ENCODE assay signal across 28 cellular contexts in the genomic region with DNA sequence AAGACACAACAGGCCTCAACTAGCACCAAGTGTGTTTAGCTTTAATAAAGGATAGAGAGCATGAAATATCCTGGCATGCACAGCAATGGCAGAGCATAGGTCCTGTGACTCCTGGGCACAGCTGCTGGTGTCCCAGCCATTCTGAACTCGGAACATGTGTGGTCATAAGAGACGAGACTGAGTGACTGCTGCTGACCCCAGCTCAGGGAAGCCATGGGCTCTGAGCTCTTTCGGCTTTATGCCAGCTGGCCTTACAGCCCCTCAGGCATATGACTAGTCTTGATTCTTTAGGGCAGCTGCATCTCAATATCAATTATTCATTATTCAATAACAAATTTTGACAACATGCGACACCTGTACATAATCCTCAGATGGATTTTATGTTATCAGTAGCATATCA.
A peak's percentile ranks its signal among the peaks of the same experiment; 100 is the strongest.
DNase-seq lines count a peak whose midpoint lies in the region; FAIRE-seq and TF ChIP-seq lines count a peak whose summit lies in the region.
"Had no signal": no experiment of that assay in that cellular context is flagged by ENCODE, and none has a peak within 500 bp of the region (broad histone marks: within the 10 kb centered on the region; RNA-seq: fewer than 3 reads in every experiment).

No MANE protein-coding gene starts in this region.

- H3K9me3 ChIP-seq in H9 (ENCODE audit: control insufficient read depth, low read depth, low read length) (no peaks in the 10 kb centered on the region), H1 (ENCODE audit: insufficient read depth in 2 of 2, low read depth in 1 of 2, low read length in 1 of 2) (no peaks in the 10 kb centered on the region)
- H3K9me3 ChIP-seq in CD8-positive, alpha-beta memory T cell (ENCODE audit: low read length) = no peaks in the 10 kb centered on the region
- H3K9me3 ChIP-seq: A549 had no signal

- no peak overlapping the region for H3K18ac ChIP-seq in H9 (ENCODE audit: insufficient read length, low read depth, low read length)
- no peak overlapping the region for H3K18ac ChIP-seq in H1 (ENCODE audit: extremely low read depth, low read length)

- no peak for TF ChIP-seq RAD21 in H1 (IDR thresholded peaks at IDR 0.05 in 1 of 2, conservative IDR thresholded peaks at IDR 0.05 in 1 of 2; ENCODE audit: low read depth in 2 of 2, low read length in 2 of 2)

- TF ChIP-seq CTCF in H9 (conservative IDR thresholded peaks at IDR 0.05) = no peak
- no peak for TF ChIP-seq CTCF in H1 (IDR thresholded peaks at IDR 0.05; ENCODE audit: control extremely low read depth in 1 of 3, insufficient read depth in 1 of 3, low read depth in 1 of 3, low read length in 3 of 3)
- no peak for TF ChIP-seq CTCF in nephron (IDR thresholded peaks at IDR 0.05; ENCODE audit: unreplicated experiment in 3 of 3)

- H2AK5ac ChIP-seq in H9 (ENCODE audit: insufficient read length, low read length) (no peak overlapping the region), H1 (ENCODE audit: low read depth, low read length) (no peak overlapping the region)

- H3K27ac Mint-ChIP-seq in H9 (no peak overlapping the region), nephron (peak overlapping the region in 2 of 3 experiments; percentile 74 to 83)
- H3K27ac Mint-ChIP-seq in CD8-positive, alpha-beta memory T cell = no peak overlapping the region
- no peak overlapping the region for H3K27ac Mint-ChIP-seq in activated CD4-positive, alpha-beta T cell treated with anti-CD3 and anti-CD28 coated beads, Interleukin-2, amount 10 ng/mL, durations not matched to agents 7 days and 5 days
- H3K27ac Mint-ChIP-seq: B cell; CD4-positive, alpha-beta T cell; CD8-positive, alpha-beta T cell had no signal

- no peak overlapping the region for H2BK12ac ChIP-seq in H9 (ENCODE audit: insufficient read length, low read depth, low read length)
- H2BK12ac ChIP-seq in H1 (ENCODE audit: low read depth, low read length) = no peak overlapping the region

- H2AFZ ChIP-seq in H9 (ENCODE audit: low read length) (no peak overlapping the region), H1 (ENCODE audit: low read length) (no peak overlapping the region)

- CTCF ChIA-PET in H1 (lab: Charles Lee; ENCODE audit: partially characterized antibody) = interaction anchor here (1.2 to 1.5 kb wide), 2 partner anchors 17 to 309 kb away, joined by 3 to 4 read pairs; no protein-coding TSS in a partner anchor
- CTCF ChIA-PET in CD8-positive, alpha-beta memory T cell (lab: Charles Lee) = no interaction called here
- CTCF ChIA-PET in activated CD4-positive, alpha-beta T cell treated with anti-CD3 and anti-CD28 coated beads, Interleukin-2, amount 10 ng/mL, durations not matched to agents 7 days and 5 days (lab: Charles Lee) = no interaction called here

- H3K4me1 ChIP-seq in H9 (ENCODE audit: insufficient read depth, low read length) (no peaks in the 10 kb centered on the region), H1 (replicated peaks in 1 of 4; ENCODE audit: control insufficient read depth in 3 of 4, insufficient read depth in 4 of 4, low read length in 3 of 4) (no peaks in the 10 kb centered on the region)
- H3K4me1 ChIP-seq in CD8-positive, alpha-beta memory T cell (ENCODE audit: insufficient read depth, low read length) = no peaks in the 10 kb centered on the region
- H3K4me1 ChIP-seq: A549 had no signal

- H3K4me1 Mint-ChIP-seq in H9 (peaks cover 2% of the 10 kb centered on the region in 2 experiments; a peak in 2 of 4 replicates), nephron (peaks cover 51% of the 10 kb centered on the region)
- H3K4me1 Mint-ChIP-seq in CD8-positive, alpha-beta memory T cell = peaks cover 0 to 5% (median 4%) of the 10 kb centered on the region in 3 donors
- no peaks in the 10 kb centered on the region for H3K4me1 Mint-ChIP-seq in activated CD4-positive, alpha-beta T cell treated with anti-CD3 and anti-CD28 coated beads, Interleukin-2, amount 10 ng/mL, durations not matched to agents 7 days and 5 days

- no peak overlapping the region for H3K4me3 ChIP-seq in H1 (ENCODE audit: extremely low read depth in 1 of 4, insufficient read depth in 2 of 4, low read depth in 3 of 4, low read length in 4 of 4)
- H3K4me3 ChIP-seq in CD8-positive, alpha-beta memory T cell (ENCODE audit: low read length) = no peak overlapping the region
- H3K4me3 ChIP-seq: A549; BLaER1 treated with 17β-estradiol and CSF1 and Interleukin-3, amounts not matched to agents 10 nM and 100 nM; GM12878 had no signal

- DNase-seq in H9 (no peak), H1 (ENCODE audit: low read depth in 1 of 2, low spot score in 2 of 2) (no peak), myocyte (ENCODE audit: low read depth) (peak; percentile 40), T-helper 2 cell (no peak), GM19238 (ENCODE audit: insufficient read length, low spot score) (no peak)
- DNase-seq in CD8-positive, alpha-beta memory T cell = no peak
- no peak for DNase-seq in activated CD4-positive, alpha-beta T cell treated with anti-CD3 and anti-CD28 coated beads, Interleukin-2, amount 10 ng/mL, durations not matched to agents 7 days and 5 days
- DNase-seq: AML-193; CD4-positive, alpha-beta T cell; CD8-positive, alpha-beta T cell; COR-L47; DMS 273 treated with DMSO at 0.1 percent for 48 hours; DMS153; DMS53; DMS79; DND-41; EL; GDM1 had no signal

- H3K23ac ChIP-seq in H9 (ENCODE audit: insufficient read length, low read depth, low read length) (no peak overlapping the region), H1 (ENCODE audit: insufficient read length) (no peak overlapping the region)

- H3K23me2 ChIP-seq in H9 (ENCODE audit: insufficient read length, low read depth, low read length, poor library complexity, severe bottlenecking) = no peaks in the 10 kb centered on the region
- H3K23me2 ChIP-seq in H1 (ENCODE audit: low read depth, low read length) = no peaks in the 10 kb centered on the region

- H3K56ac ChIP-seq in H9 (ENCODE audit: insufficient read length, low read depth, low read length) = no peak overlapping the region
- no peak overlapping the region for H3K56ac ChIP-seq in H1 (replicated peaks; ENCODE audit: insufficient read length, low read depth, low read length)

- no peak overlapping the region for H2BK20ac ChIP-seq in H9 (ENCODE audit: low read depth, low read length, poor library complexity, severe bottlenecking)
- no peak overlapping the region for H2BK20ac ChIP-seq in H1 (ENCODE audit: low read length)

- no peak for TF ChIP-seq EP300 in H1 (IDR thresholded peaks at IDR 0.05; ENCODE audit: borderline replicate concordance in 1 of 2, low read depth in 2 of 2, low read length in 2 of 2)

- H3K4me3 Mint-ChIP-seq in H9 (no peak overlapping the region), nephron (peak overlapping the region in 2 of 3 experiments; percentile 23 to 73)
- no peak overlapping the region for H3K4me3 Mint-ChIP-seq in CD8-positive, alpha-beta memory T cell
- no peak overlapping the region for H3K4me3 Mint-ChIP-seq in activated CD4-positive, alpha-beta T cell treated with anti-CD3 and anti-CD28 coated beads, Interleukin-2, amount 10 ng/mL, durations not matched to agents 7 days and 5 days
- H3K4me3 Mint-ChIP-seq: B cell; CD4-positive, alpha-beta T cell; CD8-positive, alpha-beta T cell had no signal

- no peak for FAIRE-seq in H1 (lab: Jason Lieb, UNC)
- FAIRE-seq: A549, GM12878, GM12892, GM18507, GM19239 had no signal

- H4K8ac ChIP-seq in H9 (replicated peaks; ENCODE audit: insufficient read length, low read depth, low read length) (no peak overlapping the region), H1 (ENCODE audit: extremely low read depth, insufficient read depth, low read length) (no peak overlapping the region)

- H2BK120ac ChIP-seq in H9 (ENCODE audit: low read depth, low read length, poor library complexity, severe bottlenecking) (no peak overlapping the region), H1 (replicated peaks; ENCODE audit: low read depth, low read length) (no peak overlapping the region)

- no peak overlapping the region for H4K5ac ChIP-seq in H9 (ENCODE audit: insufficient read length, low read depth, low read length)
- H4K5ac ChIP-seq in H1 (ENCODE audit: insufficient read length, low read depth, low read length) = no peak overlapping the region

- H4K20me1 ChIP-seq in H9 (ENCODE audit: control insufficient read depth, insufficient read depth, insufficient read length) = peaks cover 3% of the 10 kb centered on the region
- no peaks in the 10 kb centered on the region for H4K20me1 ChIP-seq in H1 (replicated peaks in 1 of 2; ENCODE audit: control insufficient read depth in 1 of 2, insufficient read depth in 2 of 2, low read length in 2 of 2)
- H4K20me1 ChIP-seq: BLaER1 treated with 17β-estradiol and CSF1 and Interleukin-3, amounts not matched to agents 10 nM and 100 nM had no signal

- H3K4me2 ChIP-seq in H9 (ENCODE audit: insufficient read depth, insufficient read length, low read length) (no peak overlapping the region), H1 (ENCODE audit: insufficient read depth in 1 of 2, low read depth in 2 of 2, low read length in 2 of 2) (no peak overlapping the region)
- H3K4me2 ChIP-seq: A549; BLaER1 treated with 17β-estradiol and CSF1 and Interleukin-3, amounts not matched to agents 10 nM and 100 nM had no signal

- no peak overlapping the region for H3K27ac ChIP-seq in H9 (ENCODE audit: insufficient read length, low read depth, low read length)
- H3K27ac ChIP-seq in H1 (ENCODE audit: low read depth, low read length) = no peak overlapping the region
- no peak overlapping the region for H3K27ac ChIP-seq in CD8-positive, alpha-beta memory T cell (ENCODE audit: low read depth, low read length)
- H3K27ac ChIP-seq: 22Rv1; A549; BLaER1 treated with 17β-estradiol and CSF1 and Interleukin-3, amounts not matched to agents 10 nM and 100 nM; C4-2B had no signal

- 0 out of 2 replicates have a peak overlapping the region, but pooled peaks have one; percentile 39 for H3K14ac ChIP-seq in H9 (ENCODE audit: insufficient read depth, low read length)
- H3K14ac ChIP-seq in H1 (ENCODE audit: insufficient read length) = peak overlapping the region; percentile 3

- no peaks in the 10 kb centered on the region for H3K36me3 Mint-ChIP-seq in H9 (ENCODE audit: insufficient read depth in 1 of 3, low read depth in 3 of 3)
- no peaks in the 10 kb centered on the region for H3K36me3 Mint-ChIP-seq in nephron (ENCODE audit: low read depth)
- H3K36me3 Mint-ChIP-seq in CD8-positive, alpha-beta memory T cell = no peaks in the 10 kb centered on the region
- no peaks in the 10 kb centered on the region for H3K36me3 Mint-ChIP-seq in activated CD4-positive, alpha-beta T cell treated with anti-CD3 and anti-CD28 coated beads, Interleukin-2, amount 10 ng/mL, durations not matched to agents 7 days and 5 days (ENCODE audit: low read depth)
- H3K36me3 Mint-ChIP-seq: CD8-positive, alpha-beta T cell had no signal

- H3T11ph ChIP-seq in H9 (ENCODE audit: low read length) = no peak overlapping the region

- H3K79me1 ChIP-seq in H9 (ENCODE audit: insufficient read depth, low read depth, low read length, poor library complexity, severe bottlenecking) (no peaks in the 10 kb centered on the region), H1 (ENCODE audit: low read depth, low read length) (no peaks in the 10 kb centered on the region)

- WGBS in H9 (ENCODE audit: extremely low coverage, insufficient read length, low lambda C conversion rate) = no CpG with 5 or more reads among the region's 4 CpGs
- WGBS in H1 (ENCODE audit: extremely low coverage in 1 of 2, insufficient coverage in 1 of 2, insufficient read length in 1 of 2, insufficient replicate concordance in 2 of 2, low coverage in 1 of 2, low lambda C conversion rate in 2 of 2, missing lambda C conversion rate in 1 of 2), 2 experiments = 88% methylated on average over 4 of the region's 4 CpGs; no CpG with 5 or more reads in 1 of the 2 experiments

- POLR2A ChIA-PET in H1 (lab: Charles Lee; ENCODE audit: partially characterized antibody) = no interaction called here
- POLR2A ChIA-PET in CD8-positive, alpha-beta memory T cell (lab: Charles Lee) = no interaction called here
- POLR2A ChIA-PET in activated CD4-positive, alpha-beta T cell treated with anti-CD3 and anti-CD28 coated beads, Interleukin-2, amount 10 ng/mL, durations not matched to agents 7 days and 5 days (lab: Charles Lee) = no interaction called here

- H3K9me3 Mint-ChIP-seq in H9 (no peaks in the 10 kb centered on the region), nephron (no peaks in the 10 kb centered on the region)
- H3K9me3 Mint-ChIP-seq in CD8-positive, alpha-beta memory T cell = no peaks in the 10 kb centered on the region
- H3K9me3 Mint-ChIP-seq in activated CD4-positive, alpha-beta T cell treated with anti-CD3 and anti-CD28 coated beads, Interleukin-2, amount 10 ng/mL, durations not matched to agents 7 days and 5 days = no peaks in the 10 kb centered on the region
- H3K9me3 Mint-ChIP-seq: CD4-positive, alpha-beta T cell; CD8-positive, alpha-beta T cell had no signal

- H3K27me3 ChIP-seq in H9 (ENCODE audit: insufficient read depth, low read length) (no peaks in the 10 kb centered on the region), H1 (replicated peaks in 1 of 4; ENCODE audit: control insufficient read depth in 3 of 4, extremely low read depth in 1 of 4, insufficient read depth in 3 of 4, low read length in 3 of 4) (no peaks in the 10 kb centered on the region)
- H3K27me3 ChIP-seq in CD8-positive, alpha-beta memory T cell (ENCODE audit: insufficient read depth, low read length, poor library complexity, severe bottlenecking) = no peaks in the 10 kb centered on the region
- H3K27me3 ChIP-seq: BLaER1 treated with 17β-estradiol and CSF1 and Interleukin-3, amounts not matched to agents 10 nM and 100 nM had no signal

- no peaks in the 10 kb centered on the region for H3K36me3 ChIP-seq in H1 (ENCODE audit: control insufficient read depth in 2 of 4, insufficient read depth in 4 of 4, low read length in 3 of 4)
- H3K36me3 ChIP-seq in CD8-positive, alpha-beta memory T cell (ENCODE audit: insufficient read depth, low read length) = no peaks in the 10 kb centered on the region
- H3K36me3 ChIP-seq: BLaER1 treated with 17β-estradiol and CSF1 and Interleukin-3, amounts not matched to agents 10 nM and 100 nM had no signal

- no peak overlapping the region for H3K4ac ChIP-seq in H9 (ENCODE audit: low read depth, low read length)
- no peak overlapping the region for H3K4ac ChIP-seq in H1 (replicated peaks; ENCODE audit: insufficient read length, low read depth, low read length)

- H3K27me3 Mint-ChIP-seq in H9 (ENCODE audit: low read depth) = peaks cover 3% of the 10 kb centered on the region; the same call in 1 of the 2 replicates
- H3K27me3 Mint-ChIP-seq in nephron (ENCODE audit: low read depth) = peaks cover 20% of the 10 kb centered on the region
- peaks cover 11 to 58% of the 10 kb centered on the region in 2 donors for H3K27me3 Mint-ChIP-seq in CD8-positive, alpha-beta memory T cell
- peaks cover 20% of the 10 kb centered on the region for H3K27me3 Mint-ChIP-seq in activated CD4-positive, alpha-beta T cell treated with anti-CD3 and anti-CD28 coated beads, Interleukin-2, amount 10 ng/mL, durations not matched to agents 7 days and 5 days

- H3K9ac ChIP-seq in H9 (ENCODE audit: extremely low read depth, insufficient read length, low read length) (no peak overlapping the region), H1 (replicated peaks in 1 of 4; ENCODE audit: extremely low read depth in 1 of 4, low read depth in 3 of 4, low read length in 3 of 4) (no peak overlapping the region)
- H3K9ac ChIP-seq: BLaER1 treated with 17β-estradiol and CSF1 and Interleukin-3, amounts not matched to agents 10 nM and 100 nM had no signal

- no peaks in the 10 kb centered on the region for H3K79me2 ChIP-seq in H9 (ENCODE audit: insufficient read depth, low read length)
- H3K79me2 ChIP-seq in H1 (ENCODE audit: control insufficient read depth in 1 of 2, insufficient read depth in 2 of 2, low read length in 2 of 2) = no peaks in the 10 kb centered on the region

- H2BK5ac ChIP-seq in H9 (ENCODE audit: insufficient read length, low read length) = no peak overlapping the region
- H2BK5ac ChIP-seq in H1 (ENCODE audit: low read depth, low read length) = no peak overlapping the region

- TF ChIP-seq POLR2A in H1 (IDR thresholded peaks at IDR 0.05; ENCODE audit: control extremely low read depth in 1 of 2, low read depth in 2 of 2, low read length in 2 of 2) = no peak

- H4K91ac ChIP-seq in H9 (ENCODE audit: insufficient read length, low read depth, low read length) = no peak overlapping the region
- no peak overlapping the region for H4K91ac ChIP-seq in H1 (replicated peaks; ENCODE audit: insufficient read length, low read length)

- H2BK15ac ChIP-seq in H9 (ENCODE audit: low read depth, low read length) (no peak overlapping the region), H1 (ENCODE audit: low read length) (no peak overlapping the region)

Comparison
In these comparisons a context has a peak if more than half of its experiments do, and no peak if none do; other contexts are left out.
1. H3K27ac Mint-ChIP-seq: peak in nephron (2 of 3); none in H9 (0 of 3), CD8-positive, alpha-beta memory T cell (0 of 8) and activated CD4-positive, alpha-beta T cell treated with anti-CD3 and anti-CD28 coated beads, Interleukin-2, amount 10 ng/mL, durations not matched to agents 7 days and 5 days (single experiment).
2. H3K4me3 Mint-ChIP-seq: peak in nephron (2 of 3); none in H9 (0 of 2), CD8-positive, alpha-beta memory T cell (0 of 7) and activated CD4-positive, alpha-beta T cell treated with anti-CD3 and anti-CD28 coated beads, Interleukin-2, amount 10 ng/mL, durations not matched to agents 7 days and 5 days (single experiment).